Comparison of ENCODE assay signal across 8 cellular contexts in the genomic region with DNA sequence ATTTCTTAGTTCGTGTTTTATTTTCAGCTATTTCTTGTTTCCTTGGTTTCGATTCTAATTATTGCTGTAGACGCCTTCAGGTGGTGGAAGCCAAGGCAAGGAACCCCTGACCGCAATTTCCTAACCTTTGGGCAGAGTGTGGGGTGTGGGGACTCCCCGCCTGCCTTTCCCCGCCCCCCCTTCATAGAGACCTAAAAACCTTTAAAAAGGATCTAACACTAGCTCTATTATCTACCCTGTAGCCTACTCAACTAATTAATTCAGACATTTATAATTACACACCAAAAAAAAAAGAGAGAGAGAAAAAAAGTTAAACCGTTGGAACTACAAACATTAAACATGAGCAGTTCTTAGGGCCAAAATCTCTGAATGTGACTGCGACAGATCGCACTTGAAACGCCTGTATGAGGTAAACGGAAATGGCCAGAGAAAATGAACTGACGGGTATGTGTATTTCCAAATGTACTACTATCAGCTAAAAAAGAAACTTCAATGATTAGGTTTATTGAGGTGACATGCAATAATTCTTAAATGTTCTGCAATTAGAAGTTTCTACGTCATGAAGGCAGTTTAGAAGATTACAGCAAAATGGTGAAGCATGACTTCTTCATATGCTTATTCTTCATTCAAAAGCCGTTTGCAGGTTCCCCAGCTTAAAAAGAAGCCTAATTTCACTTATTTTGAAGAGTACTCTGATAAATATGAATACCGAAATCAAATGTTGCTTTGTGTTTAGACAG. TPM values are rescaled to one million over a fixed set of nuclear protein-coding genes. Genes with fewer than 3 reads are reported as not detected.
DNase-seq lines count a peak whose midpoint lies in the region; TF ChIP-seq lines count a peak whose summit lies in the region.

No MANE protein-coding gene starts in this region.

- TF ChIP-seq CTCF in GM12864 (IDR thresholded peaks at IDR 0.05; ENCODE audit: low read depth, low read length, missing control alignments) (no peak), HFF-Myc (IDR thresholded peaks at IDR 0.05; ENCODE audit: low read depth, low read length, missing control alignments) (no peak), OCI-LY1 (IDR thresholded peaks at IDR 0.05; ENCODE audit: low read length) (no peak)

- no peaks in the 10 kb centered on the region for H3K9me3 Mint-ChIP-seq in activated naive CD8-positive, alpha-beta T cell (ENCODE audit: low read depth)
- H3K9me3 Mint-ChIP-seq in immature natural killer cell, result no peaks in the 10 kb centered on the region

- no peak overlapping the region for H2AFZ ChIP-seq in OCI-LY1 (ENCODE audit: low read length)

- H3K36me3 ChIP-seq in OCI-LY1 (ENCODE audit: insufficient read depth, low read length), result no peaks in the 10 kb centered on the region

- peaks cover 21% of the 10 kb centered on the region for H3K27me3 Mint-ChIP-seq in activated naive CD8-positive, alpha-beta T cell
- peaks cover 3 to 9% (median 5%) of the 10 kb centered on the region in 3 donors for H3K27me3 Mint-ChIP-seq in immature natural killer cell (ENCODE audit: low read depth in 3 of 3)

- H3K27ac Mint-ChIP-seq in activated naive CD8-positive, alpha-beta T cell, result peak overlapping the region; percentile 62
- peak overlapping the region; percentile 71 to 94 (median 82) for H3K27ac Mint-ChIP-seq in immature natural killer cell

- peak overlapping the region; percentile 82 for H3K4me2 ChIP-seq in OCI-LY1 (ENCODE audit: low read length)

- H3K9ac ChIP-seq in OCI-LY1 (ENCODE audit: low read length), result peak overlapping the region; percentile 76

- peak overlapping the region; percentile 63 for H3K27ac ChIP-seq in OCI-LY1 (ENCODE audit: low read depth, low read length, poor library complexity, severe bottlenecking)

- H3K4me3 ChIP-seq in GM12864 (ENCODE audit: low read depth, low read length) (peak overlapping the region; percentile 74), HFF-Myc (replicated peaks; ENCODE audit: low read depth, low read length) (peak overlapping the region; percentile 65), OCI-LY1 (ENCODE audit: low read depth, low read length, poor library complexity, severe bottlenecking) (peak overlapping the region; percentile 71)

- H3K4me1 Mint-ChIP-seq in activated naive CD8-positive, alpha-beta T cell (ENCODE audit: low read depth), result peaks cover 25% of the 10 kb centered on the region
- H3K4me1 Mint-ChIP-seq in immature natural killer cell, result peaks cover 25 to 33% of the 10 kb centered on the region in 2 donors

- no peaks in the 10 kb centered on the region for H3K9me2 ChIP-seq in OCI-LY1 (ENCODE audit: low read depth, low read length)

- H3K27me3 ChIP-seq in OCI-LY1 (ENCODE audit: insufficient read depth, low read length), result no peaks in the 10 kb centered on the region

- DNase-seq in GM12864 (ENCODE audit: low read depth) (no peak), HFF-Myc (ENCODE audit: extremely low read depth, low read depth) (no peak), immature natural killer cell (peak in 2 of 3 donors; percentile 58 to 61), occipital lobe (lab: John Stamatoyannopoulos, UW) (no peak), NCI-H748 (lab: John Stamatoyannopoulos, UW; ENCODE audit: unreplicated experiment) (no peak)
- DNase-seq in stimulated activated CD4-positive, alpha-beta T cell treated with anti-CD3 and anti-CD28 coated beads, TNF-alpha, amount 100 ng/mL, for 4 hours (ENCODE audit: low read depth in 3 of 3), result peak in 2 of 3 experiments; percentile 38 to 47

- peak overlapping the region; percentile 91 for H3K4me3 Mint-ChIP-seq in activated naive CD8-positive, alpha-beta T cell
- peak overlapping the region; percentile 82 to 96 (median 86) for H3K4me3 Mint-ChIP-seq in immature natural killer cell

- H3K36me3 Mint-ChIP-seq in activated naive CD8-positive, alpha-beta T cell, result no peaks in the 10 kb centered on the region
- no peaks in the 10 kb centered on the region for H3K36me3 Mint-ChIP-seq in immature natural killer cell

- no peaks in the 10 kb centered on the region for H4K20me1 ChIP-seq in OCI-LY1 (ENCODE audit: insufficient read depth, low read length)

- H3F3A ChIP-seq in OCI-LY1 (ENCODE audit: insufficient read depth, low read length), result no peaks in the 10 kb centered on the region

- no peaks in the 10 kb centered on the region for H3K79me2 ChIP-seq in OCI-LY1 (ENCODE audit: insufficient read depth, low read length)

- H3K9me3 ChIP-seq in OCI-LY1 (ENCODE audit: low read length), result no peaks in the 10 kb centered on the region

- peaks cover 45% of the 10 kb centered on the region for H3K4me1 ChIP-seq in OCI-LY1 (ENCODE audit: insufficient read depth, low read length, severe bottlenecking)

RNA-seq across cellular contexts. Expression of a gene that starts 19.0 kb away (rescaled TPM):
- 10 to 100 TPM in 2 of 3 donors, 1 to 10 TPM in 1; 6.1 to 23.9 (median 17.9) TPM for polyA plus RNA-seq in immature natural killer cell
- total RNA-seq in occipital lobe, result 101 TPM

Comparison
In these comparisons a context has a peak if more than half of its experiments do, and no peak if none do; other contexts are left out.
1. DNase-seq: peak in immature natural killer cell (2 of 3) and stimulated activated CD4-positive, alpha-beta T cell treated with anti-CD3 and anti-CD28 coated beads, TNF-alpha, amount 100 ng/mL, for 4 hours (2 of 3); none in GM12864 (single experiment), HFF-Myc (single experiment), occipital lobe (single experiment) and NCI-H748 (single experiment).
2. Peak in every context shown above with its lines, with median percentiles within 50 percentile points of each other: H3K4me3 ChIP-seq.